Comparison of ENCODE assay signal across 28 cellular contexts in genomic region chr4:3729885-3730226, GRCh38. TPM values are rescaled to one million over a fixed set of nuclear protein-coding genes. Genes with fewer than 3 reads are reported as not detected.
"Had no signal": no experiment of that assay in that cellular context is flagged by ENCODE, and none has a peak within 500 bp of the region (broad histone marks: within the 10 kb centered on the region; RNA-seq: fewer than 3 reads in every experiment).

No MANE protein-coding gene starts in this region.

- H3K36me3 ChIP-seq: cardiac muscle cell, gastroesophageal sphincter, neutrophil, ovary, prostate gland, right atrium auricular region, tibial nerve had no signal

- H3K27me3 ChIP-seq: ovary, right atrium auricular region had no signal

- H3K4me1 ChIP-seq: prostate gland, right atrium auricular region had no signal

- H3K4me3 ChIP-seq: body of pancreas, cardiac muscle cell, gastroesophageal sphincter, ovary, prostate gland, right atrium auricular region, tibial nerve had no signal

- DNase-seq: activated CD4-positive, alpha-beta T cell treated with anti-CD3 and anti-CD28 coated beads for 4 hours; activated CD4-positive, alpha-beta T cell treated with anti-CD3 and anti-CD28 coated beads, Interleukin-2, amount 50 U/mL, for 48 hours; activated CD4-positive, CD25-positive, alpha-beta regulatory T cell; activated CD8-positive, alpha-beta memory T cell treated with anti-CD3 and anti-CD28 coated beads, Interleukin-2, amount 50 U/mL, for 48 hours; activated naive CD4-positive, alpha-beta T cell treated with Interleukin-2 at 50 U/mL for 16 hours; activated naive CD8-positive, alpha-beta T cell treated with anti-CD3 and anti-CD28 coated beads, Interleukin-2, amount 10 ng/mL, durations not matched to agents 7 days and 5 days; activated T-cell treated with anti-CD3 and anti-CD28 coated beads, Interleukin-2, amount 50 U/mL, for 4 hours; amniotic stem cell; body of pancreas; cortex of kidney; head of caudate nucleus; left colon; midbrain; natural killer cell; stimulated activated CD4-positive, alpha-beta T cell treated with anti-CD3 and anti-CD28 coated beads, Interleukin-4, amount 100 ng/mL, for 24 hours; stimulated activated naive CD4-positive, alpha-beta T cell treated with Interleukin-2 at 50 U/mL for 16 hours; substantia nigra; T-helper 17 cell had no signal

- ATAC-seq: activated T-cell treated with anti-CD3 and anti-CD28 coated beads, Interleukin-2, amount 50 U/mL, for 4 hours; body of pancreas; gastroesophageal sphincter; left colon; natural killer cell; T-helper 17 cell had no signal

- H3K27ac ChIP-seq: body of pancreas, cardiac muscle cell, epithelial cell of prostate, gastroesophageal sphincter, neutrophil, ovary, prostate gland, right atrium auricular region, tibial nerve had no signal

- H3K9me3 ChIP-seq: body of pancreas, neutrophil, ovary, prostate gland, right atrium auricular region had no signal

RNA-seq across cellular contexts. Expression of gene ADRA2C, which starts 36.3 kb away (rescaled TPM):
- total RNA-seq: activated CD8-positive, alpha-beta memory T cell treated with anti-CD3 and anti-CD28 coated beads for 36 hours; activated naive CD8-positive, alpha-beta T cell treated with anti-CD3 and anti-CD28 coated beads, Interleukin-2, amount 10 ng/mL, durations not matched to agents 7 days and 5 days; activated T-cell treated with anti-CD3 and anti-CD28 coated beads, Interleukin-2, amount 50 U/mL, for 4 hours; activated T-helper 2 cell treated with anti-CD3 and anti-CD28 coated beads, Interferon-gamma antibody, Interleukin-2, Interleukin-4, amounts not matched to agents 10 μg/mL and 5 μg/mL and 100 μg/mL, durations not matched to agents 14 hours and 24 hours and 36 hours; natural killer cell; T-helper 17 cell had no signal
